ENCODE assay signal across 28 cellular contexts in genomic region chr1:99858881-99859280, GRCh38.
"Had no signal": no experiment of that assay in that cellular context is flagged by ENCODE, and none has a peak within 500 bp of the region (broad histone marks: within the 10 kb centered on the region; RNA-seq: fewer than 3 reads in every experiment).

No MANE protein-coding gene starts in this region.

- H3K27ac ChIP-seq: adrenal gland, body of pancreas, brain microvascular endothelial cell, breast epithelium had no signal

- H3K4me1 ChIP-seq: adrenal gland, body of pancreas, breast epithelium had no signal

- H3K36me3 ChIP-seq: adrenal gland, brain microvascular endothelial cell had no signal

- H3K27me3 ChIP-seq: adrenal gland, body of pancreas, brain microvascular endothelial cell, breast epithelium had no signal

- ATAC-seq: activated CD8-positive, alpha-beta T cell treated with anti-CD3 and anti-CD28 coated beads for 36 hours; activated naive CD8-positive, alpha-beta T cell treated with anti-CD3 and anti-CD28 coated beads, Interleukin-2, amount 50 U/mL, for 24 hours; body of pancreas had no signal

- DNase-seq: activated B cell treated with CpG ODN at 0.5 μM for 24 hours; activated CD4-positive, alpha-beta memory T cell treated with anti-CD3 and anti-CD28 coated beads for 36 hours; activated CD4-positive, alpha-beta T cell treated with anti-CD3 and anti-CD28 coated beads for 4 hours; activated CD4-positive, alpha-beta T cell treated with anti-CD3 and anti-CD28 coated beads, Interleukin-2, amount 10 ng/mL, durations not matched to agents 24 days and 14 days; activated CD4-positive, alpha-beta T cell treated with anti-CD3 and anti-CD28 coated beads, Interleukin-2, amount 50 U/mL, for 1 hour; activated CD4-positive, alpha-beta T cell treated with anti-CD3 and anti-CD28 coated beads, Interleukin-2, amount 50 U/mL, for 4 hours; activated CD4-positive, CD25-positive, alpha-beta regulatory T cell treated with anti-CD3 and anti-CD28 coated beads, Interleukin-2, amount 50 U/mL, for 72 hours; activated CD8-positive, alpha-beta memory T cell treated with anti-CD3 and anti-CD28 coated beads, Interleukin-2, amount 50 U/mL, for 4 hours; activated CD8-positive, alpha-beta T cell treated with anti-CD3 and anti-CD28 coated beads for 36 hours; activated effector memory CD4-positive, alpha-beta T cell treated with Interleukin-2 at 50 U/mL for 16 hours; activated gamma-delta T cell; activated naive CD4-positive, alpha-beta T cell treated with anti-CD3 and anti-CD28 coated beads, Interleukin-2, amount 10 ng/mL, durations not matched to agents 7 days and 5 days; activated naive CD4-positive, alpha-beta T cell treated with Interleukin-2 at 50 U/mL for 16 hours; activated naive CD8-positive, alpha-beta T cell treated with anti-CD3 and anti-CD28 coated beads, Interleukin-2, amount 10 ng/mL, durations not matched to agents 7 days and 5 days; activated naive CD8-positive, alpha-beta T cell treated with anti-CD3 and anti-CD28 coated beads, Interleukin-2, amount 50 U/mL, for 24 hours; activated T-cell treated with anti-CD3 and anti-CD28 coated beads, Interleukin-2, amount 50 U/mL, for 24 hours; activated T-cell treated with anti-CD3 and anti-CD28 coated beads, Interleukin-2, amount 50 U/mL, for 48 hours; adrenal gland; amniotic stem cell; aorta; body of pancreas; brain microvascular endothelial cell; central memory CD4-positive, alpha-beta T cell; SW 1271; T-helper 1 cell; T-helper 2 cell; T-helper 9 cell had no signal

- H3K4me3 ChIP-seq: adrenal gland, body of pancreas, breast epithelium had no signal

- H3K9me3 ChIP-seq: adrenal gland, body of pancreas, breast epithelium had no signal
